ENCODE assay signal across 11 cellular contexts in genomic region chr11:88813233-88813915, GRCh38.
DNase-seq lines count a peak whose midpoint lies in the region; ATAC-seq lines count a peak whose summit lies in the region.
"Had no signal": no experiment of that assay in that cellular context is flagged by ENCODE, and none has a peak within 500 bp of the region (broad histone marks: within the 10 kb centered on the region; RNA-seq: fewer than 3 reads in every experiment).

No MANE protein-coding gene starts in this region.

- H3K27me3 Mint-ChIP-seq in natural killer cell treated with Interleukin-12 subunit alpha and Interleukin-12 subunit beta and Interleukin-15 and Interleukin-18, amount 100 ng/mL, for 72 hours = no peaks in the 10 kb centered on the region

- no peak overlapping the region for H3K4me3 Mint-ChIP-seq in natural killer cell treated with Interleukin-12 subunit alpha and Interleukin-12 subunit beta and Interleukin-15 and Interleukin-18, amount 100 ng/mL, for 72 hours

- no peak overlapping the region for H3K27ac Mint-ChIP-seq in natural killer cell treated with Interleukin-12 subunit alpha and Interleukin-12 subunit beta and Interleukin-15 and Interleukin-18, amount 100 ng/mL, for 72 hours

- peak; percentile 85 for ATAC-seq in GM18499 (IDR thresholded peaks at IDR 0.05; ENCODE audit: insufficient read depth, unreplicated experiment)
- peak; percentile 94 for ATAC-seq in GM19351 (IDR thresholded peaks at IDR 0.05; ENCODE audit: unreplicated experiment)
- peak; percentile 87 for ATAC-seq in HG02678 (IDR thresholded peaks at IDR 0.05; ENCODE audit: unreplicated experiment)
- peak; percentile 67 for ATAC-seq in HG03457 (IDR thresholded peaks at IDR 0.05; ENCODE audit: unreplicated experiment)
- no peak for ATAC-seq in natural killer cell treated with Interleukin-12 subunit alpha and Interleukin-12 subunit beta and Interleukin-15 and Interleukin-18, amount 100 ng/mL, for 72 hours

- H3K9me3 Mint-ChIP-seq in natural killer cell treated with Interleukin-12 subunit alpha and Interleukin-12 subunit beta and Interleukin-15 and Interleukin-18, amount 100 ng/mL, for 72 hours = peaks cover 5% of the 10 kb centered on the region

- H3K4me1 Mint-ChIP-seq in natural killer cell treated with Interleukin-12 subunit alpha and Interleukin-12 subunit beta and Interleukin-15 and Interleukin-18, amount 100 ng/mL, for 72 hours (ENCODE audit: low read depth in 2 of 2) = no peaks in the 10 kb centered on the region

- H3K36me3 Mint-ChIP-seq in natural killer cell treated with Interleukin-12 subunit alpha and Interleukin-12 subunit beta and Interleukin-15 and Interleukin-18, amount 100 ng/mL, for 72 hours = no peaks in the 10 kb centered on the region

- DNase-seq in cerebellar cortex (ENCODE audit: low spot score) (no peak), inferior parietal cortex (ENCODE audit: extremely low spot score) (no peak), ureter (ENCODE audit: low spot score) (no peak)
- DNase-seq in natural killer cell treated with Interleukin-12 subunit alpha and Interleukin-12 subunit beta and Interleukin-15 and Interleukin-18, amount 100 ng/mL, for 72 hours (ENCODE audit: low spot score) = no peak
- DNase-seq: activated CD4-positive, CD25-positive, alpha-beta regulatory T cell treated with anti-CD3 and anti-CD28 coated beads, Interleukin-2, amount 50 U/mL, for 72 hours; C1 segment of cervical spinal cord; NCI-H2107 had no signal

Comparison
In these comparisons a context has a peak if more than half of its experiments do, and no peak if none do; other contexts are left out.
1. ATAC-seq: peak in GM18499 (single experiment), GM19351 (single experiment), HG02678 (single experiment) and HG03457 (single experiment); none in natural killer cell treated with Interleukin-12 subunit alpha and Interleukin-12 subunit beta and Interleukin-15 and Interleukin-18, amount 100 ng/mL, for 72 hours (0 of 2).